In the genomic region with DNA sequence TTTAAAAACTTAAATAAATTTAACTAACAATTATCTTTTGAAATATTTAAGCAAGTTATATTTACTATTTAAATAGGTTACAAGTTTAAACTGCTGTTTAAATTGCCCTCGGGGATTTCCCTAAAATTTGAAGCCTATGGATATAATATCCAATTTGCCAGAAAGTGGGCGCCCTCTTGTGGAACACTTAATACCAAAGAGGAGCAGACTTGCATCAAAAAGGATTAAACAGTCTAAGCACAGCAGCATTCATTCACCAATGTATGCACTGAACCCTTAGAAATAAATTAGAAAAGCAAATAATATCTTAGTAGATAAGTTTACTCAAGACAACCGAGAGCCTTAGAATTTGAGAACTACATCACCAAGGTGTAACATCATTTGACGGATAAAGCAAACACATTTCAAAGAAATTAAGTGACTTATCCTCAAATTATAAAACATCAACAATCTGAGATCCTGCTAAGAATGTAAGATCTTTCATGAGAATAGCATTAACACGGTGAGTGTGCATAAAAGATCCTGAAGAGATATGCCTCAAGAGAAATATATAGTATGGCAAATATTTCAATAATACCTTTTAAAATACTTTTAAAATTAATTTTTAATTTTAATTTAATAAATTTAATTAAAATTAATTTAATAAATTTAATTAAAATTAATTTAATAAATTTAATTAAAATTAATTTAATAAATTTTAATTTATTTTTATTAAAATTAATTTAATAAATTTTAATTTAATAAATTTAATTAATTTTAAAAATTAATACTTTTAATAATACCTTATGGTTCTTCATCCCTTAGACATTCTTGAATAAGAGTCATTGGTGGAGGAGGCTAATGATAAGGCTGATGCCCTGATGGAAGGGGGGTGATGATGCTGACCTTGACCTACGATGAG, we compare ENCODE assay signal across 8 cellular contexts. TPM values are rescaled to one million over a fixed set of nuclear protein-coding genes. Genes with fewer than 3 reads are reported as not detected.
DNase-seq lines count a peak whose midpoint lies in the region; FAIRE-seq and TF ChIP-seq lines count a peak whose summit lies in the region.

No MANE protein-coding gene starts in this region.

- no peaks in the 10 kb centered on the region for H3K36me3 Mint-ChIP-seq in CD8-positive, alpha-beta memory T cell

- POLR2A ChIA-PET in CD8-positive, alpha-beta memory T cell (lab: Charles Lee): no interaction called here

- H3K36me3 ChIP-seq in CD8-positive, alpha-beta memory T cell (ENCODE audit: insufficient read depth, low read length): no peaks in the 10 kb centered on the region

- no peaks in the 10 kb centered on the region for H3K9me3 ChIP-seq in CD8-positive, alpha-beta memory T cell (ENCODE audit: low read length)

- FAIRE-seq in G401.6 (lab: Jason Lieb, UNC) (peak; percentile 100), GM12891 (lab: Jason Lieb, UNC) (no peak)

- CTCF ChIA-PET in CD8-positive, alpha-beta memory T cell (lab: Charles Lee): no interaction called here

- DNase-seq in A172 (ENCODE audit: low spot score) (peak; percentile 57), NCI-H1436 treated with DMSO at 0.1 percent for 48 hours (lab: John Stamatoyannopoulos, UW) (peak; percentile 25), SW480 (ENCODE audit: low spot score) (peak; percentile 59), foreskin fibroblast (peak; percentile 12 to 74), pons (ENCODE audit: low spot score) (peak; percentile 86), GM12891 (ENCODE audit: insufficient read length, low spot score) (no peak)
- DNase-seq in CD8-positive, alpha-beta memory T cell: no peak

- no peak overlapping the region for H3K27ac Mint-ChIP-seq in CD8-positive, alpha-beta memory T cell

- no peak overlapping the region for H3K4me3 ChIP-seq in foreskin fibroblast (ENCODE audit: low read depth in 1 of 2, low read length in 2 of 2)
- H3K4me3 ChIP-seq in CD8-positive, alpha-beta memory T cell (ENCODE audit: low read length): no peak overlapping the region

- H3K27me3 Mint-ChIP-seq in CD8-positive, alpha-beta memory T cell: peaks cover 0 to 9% of the 10 kb centered on the region in 2 donors

- no peaks in the 10 kb centered on the region for H3K4me1 ChIP-seq in CD8-positive, alpha-beta memory T cell (ENCODE audit: insufficient read depth, low read length)

- H3K27ac ChIP-seq in CD8-positive, alpha-beta memory T cell (ENCODE audit: low read depth, low read length): no peak overlapping the region

- TF ChIP-seq CTCF in foreskin fibroblast (IDR thresholded peaks at IDR 0.05; ENCODE audit: low read depth, low read length): peak; percentile 73

- H3K27me3 ChIP-seq in CD8-positive, alpha-beta memory T cell (ENCODE audit: insufficient read depth, low read length, poor library complexity, severe bottlenecking): no peaks in the 10 kb centered on the region

- TF ChIP-seq POLR2A in GM12891 (IDR thresholded peaks at IDR 0.05; ENCODE audit: low read depth, low read length): no peak

- no peaks in the 10 kb centered on the region for H3K9me3 Mint-ChIP-seq in CD8-positive, alpha-beta memory T cell

- H3K4me3 Mint-ChIP-seq in CD8-positive, alpha-beta memory T cell: no peak overlapping the region

- H3K4me1 Mint-ChIP-seq in CD8-positive, alpha-beta memory T cell: no peaks in the 10 kb centered on the region

TF ChIP-seq in GM12891, 5 proteins besides CTCF, POLR2A, EP300 and RAD21:
- no peak for TF ChIP-seq POU2F2 (IDR thresholded peaks at IDR 0.05; ENCODE audit: low read depth, low read length)
- TF ChIP-seq PAX5 (IDR thresholded peaks at IDR 0.05; ENCODE audit: insufficient read depth, low read length, severe bottlenecking): no peak
- TF ChIP-seq SPI1 (IDR thresholded peaks at IDR 0.05; ENCODE audit: low read depth, low read length): no peak
- TF ChIP-seq TAF1 (IDR thresholded peaks at IDR 0.05; ENCODE audit: low read depth, low read length): no peak
- TF ChIP-seq POLR2AphosphoS5 (IDR thresholded peaks at IDR 0.05; ENCODE audit: low read depth, low read length): no peak
TF ChIP-seq in GM12891: peak in this region for 0.

RNA-seq across cellular contexts. Expression of gene MEP1A, which starts 11.5 kb away (rescaled TPM):
- total RNA-seq in A172 (2014; rRNA removed; shearing (Covaris generic)): not detected in 2 replicates
- not detected for total RNA-seq in CD8-positive, alpha-beta memory T cell
- polyA plus RNA-seq in CD8-positive, alpha-beta memory T cell: not detected
- polyA plus RNA-seq in GM12891 (2012; ENCODE audit: low read depth, missing spikeins): not detected

RNA-seq across cellular contexts. Expression of gene ANKRD66, which starts 35.0 kb away (rescaled TPM):
- not detected in 2 replicates for total RNA-seq in A172 (2014; rRNA removed; shearing (Covaris generic))
- not detected for total RNA-seq in CD8-positive, alpha-beta memory T cell
- polyA plus RNA-seq in CD8-positive, alpha-beta memory T cell: not detected
- polyA plus RNA-seq in GM12891 (2012; ENCODE audit: low read depth, missing spikeins): not detected

RNA-seq across cellular contexts. Expression of gene PLA2G7, which starts 46.6 kb away (rescaled TPM):
- not detected in 2 replicates for total RNA-seq in A172 (2014; rRNA removed; shearing (Covaris generic))
- 1 to 10 TPM; 2.1 to 2.4 TPM for total RNA-seq in CD8-positive, alpha-beta memory T cell
- polyA plus RNA-seq in CD8-positive, alpha-beta memory T cell: not detected
- polyA plus RNA-seq in GM12891 (2012; ENCODE audit: low read depth, missing spikeins): not detected

Comparison
In these comparisons a context has a peak if more than half of its experiments do, and no peak if none do; other contexts are left out.
1. DNase-seq: peak in A172 (single experiment), NCI-H1436 treated with DMSO at 0.1 percent for 48 hours (single experiment), SW480 (single experiment), foreskin fibroblast (2 of 2) and pons (single experiment); none in CD8-positive, alpha-beta memory T cell (0 of 5) and GM12891 (single experiment).